8 cellular contexts compared by ENCODE assay signal in genomic region chr3:47016934-47017435, GRCh38. TPM values are rescaled to one million over a fixed set of nuclear protein-coding genes. Genes with fewer than 3 reads are reported as not detected.
DNase-seq lines count a peak whose midpoint lies in the region; ATAC-seq, FAIRE-seq and TF ChIP-seq lines count a peak whose summit lies in the region.

No MANE protein-coding gene starts in this region.

- DNase-seq in AG04449 (ENCODE audit: low read depth, low spot score) (peak; percentile 60), RPMI7951 (ENCODE audit: low read depth) (peak; percentile 88), endothelial cell of umbilical vein (ENCODE audit: low read depth, low spot score) (peak; percentile 18), NCI-H187 treated with DMSO at 0.1 percent for 48 hours (lab: John Stamatoyannopoulos, UW) (no peak), glutamatergic neuron (no peak)

- H3K9ac ChIP-seq in endothelial cell of umbilical vein (replicated peaks; ENCODE audit: extremely low read depth, insufficient read depth, low read length), result no peak overlapping the region

- H3K4me1 Mint-ChIP-seq in stimulated activated memory B cell treated with anti-CD40 and anti-IgM and Interleukin-4, amounts not matched to agents 10 μg/mL and 1 μg/mL and 100 μg/mL, for 72 hours, result peaks cover 41% of the 10 kb centered on the region
- peaks cover 3% of the 10 kb centered on the region for H3K4me1 Mint-ChIP-seq in glutamatergic neuron (ENCODE audit: low read depth, unreplicated experiment)

- intact Hi-C loops in endothelial cell of umbilical vein (cut with micrococcal nuclease), result loop anchor here (10.0 kb wide), 1 partner anchor 358 kb away; no protein-coding TSS in a partner anchor

- H2AFZ ChIP-seq in endothelial cell of umbilical vein (ENCODE audit: low read depth, low read length), result no peak overlapping the region

- no peaks in the 10 kb centered on the region for H3K9me3 ChIP-seq in endothelial cell of umbilical vein (replicated peaks; ENCODE audit: control insufficient read depth, insufficient read depth, low read length)

- no peaks in the 10 kb centered on the region for H3K27me3 Mint-ChIP-seq in stimulated activated memory B cell treated with anti-CD40 and anti-IgM and Interleukin-4, amounts not matched to agents 10 μg/mL and 1 μg/mL and 100 μg/mL, for 72 hours
- peaks cover under 1% of the 10 kb centered on the region for H3K27me3 Mint-ChIP-seq in glutamatergic neuron (ENCODE audit: unreplicated experiment)

- ATAC-seq in GM19043 (IDR thresholded peaks at IDR 0.05; ENCODE audit: low read depth, unreplicated experiment) (peak; percentile 45), GM21737 (IDR thresholded peaks at IDR 0.05; ENCODE audit: unreplicated experiment) (no peak)
- ATAC-seq in stimulated activated memory B cell treated with anti-CD40 and anti-IgM and Interleukin-4, amounts not matched to agents 10 μg/mL and 1 μg/mL and 100 μg/mL, for 72 hours, result peak; percentile 89

- no peaks in the 10 kb centered on the region for H3K27me3 ChIP-seq in endothelial cell of umbilical vein (ENCODE audit: control insufficient read depth in 2 of 2, insufficient read depth in 2 of 2, low read length in 2 of 2)

- TF ChIP-seq POLR2A in endothelial cell of umbilical vein (IDR thresholded peaks at IDR 0.05; ENCODE audit: low read depth, low read length), result no peak

- H3K36me3 Mint-ChIP-seq in stimulated activated memory B cell treated with anti-CD40 and anti-IgM and Interleukin-4, amounts not matched to agents 10 μg/mL and 1 μg/mL and 100 μg/mL, for 72 hours, result peaks cover 21% of the 10 kb centered on the region
- peaks cover 1% of the 10 kb centered on the region for H3K36me3 Mint-ChIP-seq in glutamatergic neuron (ENCODE audit: unreplicated experiment)

- peak overlapping the region; percentile 58 for H3K27ac Mint-ChIP-seq in stimulated activated memory B cell treated with anti-CD40 and anti-IgM and Interleukin-4, amounts not matched to agents 10 μg/mL and 1 μg/mL and 100 μg/mL, for 72 hours
- no peak overlapping the region for H3K27ac Mint-ChIP-seq in glutamatergic neuron (ENCODE audit: unreplicated experiment)

- no peaks in the 10 kb centered on the region for H3K9me3 Mint-ChIP-seq in stimulated activated memory B cell treated with anti-CD40 and anti-IgM and Interleukin-4, amounts not matched to agents 10 μg/mL and 1 μg/mL and 100 μg/mL, for 72 hours
- H3K9me3 Mint-ChIP-seq in glutamatergic neuron (ENCODE audit: unreplicated experiment), result no peaks in the 10 kb centered on the region

- TF ChIP-seq CTCF in AG04449 (IDR thresholded peaks at IDR 0.05; ENCODE audit: insufficient read depth, low read length, missing control alignments), result no peak
- no peak for TF ChIP-seq CTCF in endothelial cell of umbilical vein (IDR thresholded peaks at IDR 0.05; ENCODE audit: extremely low read depth in 1 of 2, insufficient read depth in 1 of 2, low read depth in 1 of 2, low read length in 2 of 2)
- no peak for TF ChIP-seq CTCF in glutamatergic neuron (IDR thresholded peaks at IDR 0.05; ENCODE audit: partially characterized antibody, unreplicated experiment)

- H3K4me2 ChIP-seq in endothelial cell of umbilical vein (ENCODE audit: insufficient read depth, low read length), result no peak overlapping the region

- BruUV-seq in endothelial cell of umbilical vein (replicated peaks; lab: Mats Ljungman, UMichigan), result no TSS peak

- H3K9me1 ChIP-seq in endothelial cell of umbilical vein (replicated peaks; ENCODE audit: control insufficient read depth, extremely low read depth, insufficient read depth, low read length), result no peaks in the 10 kb centered on the region

- H3K79me2 ChIP-seq in endothelial cell of umbilical vein (ENCODE audit: control insufficient read depth, insufficient read depth, low read length), result no peaks in the 10 kb centered on the region

- dilution Hi-C loops in endothelial cell of umbilical vein (cut with MboI; ENCODE audit: extremely low pct_ligation_motif_present, low sequenced_read_pairs), result no loop called here

- H3K27ac ChIP-seq in endothelial cell of umbilical vein (ENCODE audit: insufficient read depth, low read depth, low read length), result peak overlapping the region; percentile 6

- FAIRE-seq in endothelial cell of umbilical vein (lab: Jason Lieb, UNC), result peak; percentile 85

- CTCF ChIA-PET in AG04449 (lab: Yijun Ruan, JAX), result no interaction called here
- CTCF ChIA-PET in endothelial cell of umbilical vein (lab: Charles Lee), result interaction anchor here (1.2 kb wide), 1 partner anchor 17 kb away, joined by 3 read pairs; no protein-coding TSS in a partner anchor

- H4K20me1 ChIP-seq in endothelial cell of umbilical vein (replicated peaks; ENCODE audit: control insufficient read depth, extremely low read depth, insufficient read depth, low read length), result no peaks in the 10 kb centered on the region

- peaks cover 6 to 19% of the 10 kb centered on the region in 2 experiments for H3K36me3 ChIP-seq in endothelial cell of umbilical vein (ENCODE audit: control insufficient read depth in 2 of 2, extremely low read depth in 1 of 2, insufficient read depth in 2 of 2, low read length in 2 of 2)

- H3K4me3 ChIP-seq in AG04449 (ENCODE audit: low read depth, low read length), result no peak overlapping the region
- no peak overlapping the region for H3K4me3 ChIP-seq in endothelial cell of umbilical vein (replicated peaks in 1 of 3; ENCODE audit: insufficient read depth in 1 of 3, low read depth in 1 of 3, low read length in 3 of 3)

- POLR2A ChIA-PET in AG04449 (lab: Yijun Ruan, JAX), result no interaction called here
- POLR2A ChIA-PET in endothelial cell of umbilical vein (lab: Charles Lee), result no interaction called here

- H3K4me3 Mint-ChIP-seq in stimulated activated memory B cell treated with anti-CD40 and anti-IgM and Interleukin-4, amounts not matched to agents 10 μg/mL and 1 μg/mL and 100 μg/mL, for 72 hours, result peak overlapping the region; percentile 42
- no peak overlapping the region for H3K4me3 Mint-ChIP-seq in glutamatergic neuron (ENCODE audit: unreplicated experiment)

- peaks cover 11% of the 10 kb centered on the region for H3K4me1 ChIP-seq in endothelial cell of umbilical vein (ENCODE audit: control insufficient read depth, extremely low read depth, insufficient read depth, low read length)

TF ChIP-seq in endothelial cell of umbilical vein, 7 proteins besides CTCF, POLR2A, EP300 and RAD21:
- TF ChIP-seq EZH2 (IDR thresholded peaks at IDR 0.05; ENCODE audit: borderline replicate concordance, low read depth, low read length, severe bottlenecking), result no peak
- no peak for TF ChIP-seq MYC (IDR thresholded peaks at IDR 0.05; ENCODE audit: low read depth, low read length)
- no peak for TF ChIP-seq POLR2AphosphoS5 (IDR thresholded peaks at IDR 0.05; ENCODE audit: insufficient read depth, low read depth, low read length)
- no peak for TF ChIP-seq GATA2 (IDR thresholded peaks at IDR 0.05; ENCODE audit: insufficient read depth, insufficient read length, low read depth, low read length)

RNA-seq across cellular contexts. Expression of gene NBEAL2, which starts 37.5 kb away (rescaled TPM):
- 4.1 and 6.1 TPM in 2 replicates for total RNA-seq in RPMI7951 (2014; rRNA removed; shearing (Covaris generic))
- 84.7 and 90.1 TPM in 2 replicates for total RNA-seq in endothelial cell of umbilical vein
- 48.0 and 51.9 TPM in 2 replicates for polyA plus RNA-seq in endothelial cell of umbilical vein
- 18.2 and 22.1 TPM in 2 replicates for polyA plus RNA-seq in endothelial cell of umbilical vein (2011; cell fraction: cytosol; rRNA removed)
- polyA plus RNA-seq in endothelial cell of umbilical vein (2011; cell fraction: nucleus; rRNA removed), result 329 and 436 TPM in 2 replicates
- polyA plus RNA-seq in endothelial cell of umbilical vein (2012), result 38.7 and 46.6 TPM in 2 replicates
- 38.0 and 60.8 TPM in 2 replicates for polyA minus RNA-seq in endothelial cell of umbilical vein
- polyA minus RNA-seq in endothelial cell of umbilical vein (2011; cell fraction: cytosol; rRNA and poly(A)+ RNA removed), result 8.8 TPM
- 67.7 and 92.5 TPM in 2 replicates for polyA minus RNA-seq in endothelial cell of umbilical vein (2011; cell fraction: nucleus; rRNA and poly(A)+ RNA removed)
- 38.0 TPM for total RNA-seq in glutamatergic neuron (ENCODE audit: unreplicated experiment)

RNA-seq across cellular contexts. Expression of gene CCDC12, which starts 40.4 kb away (rescaled TPM):
- total RNA-seq in RPMI7951 (2014; rRNA removed; shearing (Covaris generic)), result 32.1 and 48.9 TPM in 2 replicates
- total RNA-seq in endothelial cell of umbilical vein, result 45.0 and 50.5 TPM in 2 replicates
- 31.2 and 35.1 TPM in 2 replicates for polyA plus RNA-seq in endothelial cell of umbilical vein
- 48.1 and 49.0 TPM in 2 replicates for polyA plus RNA-seq in endothelial cell of umbilical vein (2011; cell fraction: cytosol; rRNA removed)
- 58.5 and 62.2 TPM in 2 replicates for polyA plus RNA-seq in endothelial cell of umbilical vein (2011; cell fraction: nucleus; rRNA removed)
- 24.0 and 28.2 TPM in 2 replicates for polyA plus RNA-seq in endothelial cell of umbilical vein (2012)
- polyA minus RNA-seq in endothelial cell of umbilical vein, result 64.5 and 73.4 TPM in 2 replicates
- 13.3 TPM for polyA minus RNA-seq in endothelial cell of umbilical vein (2011; cell fraction: cytosol; rRNA and poly(A)+ RNA removed)
- 64.2 and 70.6 TPM in 2 replicates for polyA minus RNA-seq in endothelial cell of umbilical vein (2011; cell fraction: nucleus; rRNA and poly(A)+ RNA removed)
- 41.4 TPM for total RNA-seq in glutamatergic neuron (ENCODE audit: unreplicated experiment)

Comparison
In these comparisons a context has a peak if more than half of its experiments do, and no peak if none do; other contexts are left out.
1. DNase-seq: peak in AG04449 (single experiment), RPMI7951 (single experiment) and endothelial cell of umbilical vein (single experiment); none in NCI-H187 treated with DMSO at 0.1 percent for 48 hours (single experiment) and glutamatergic neuron (single experiment).